19 cellular contexts compared by ENCODE assay signal in genomic region chr12:53892760-53893159, GRCh38. TPM values are rescaled to one million over a fixed set of nuclear protein-coding genes. Genes with fewer than 3 reads are reported as not detected.
DNase-seq lines count a peak whose midpoint lies in the region; ATAC-seq, FAIRE-seq and TF ChIP-seq lines count a peak whose summit lies in the region.
"Had no signal": no experiment of that assay in that cellular context is flagged by ENCODE, and none has a peak within 500 bp of the region (broad histone marks: within the 10 kb centered on the region; RNA-seq: fewer than 3 reads in every experiment).

No MANE protein-coding gene starts in this region.

- BruUV-seq in GM12878 (replicated peaks; lab: Mats Ljungman, UMichigan), result no TSS peak

- no peak for FAIRE-seq in GM12878 (lab: Jason Lieb, UNC)
- FAIRE-seq: D721Med had no signal

- in situ Hi-C loops in GM12878 (cut with MboI), result no loop called here

- TF ChIP-seq CTCF in Loucy (conservative IDR thresholded peaks at IDR 0.05; ENCODE audit: low read length) (no peak), GM12878 (IDR thresholded peaks at IDR 0.05 in 2 of 3, conservative IDR thresholded peaks at IDR 0.05 in 1 of 3; ENCODE audit: control insufficient read depth in 2 of 3, extremely low read depth in 1 of 3, insufficient read depth in 1 of 3, low read depth in 3 of 3, low read length in 3 of 3) (no peak)

- CTCF ChIA-PET in GM12878 (lab: Yijun Ruan, JAX), result no interaction called here

- H3K4me2 ChIP-seq in BLaER1 treated with 17β-estradiol and CSF1 and Interleukin-3, amounts not matched to agents 10 nM and 100 nM, result peak overlapping the region; percentile 0 to 50 (median 39); a peak in 15 of 22 replicates
- H3K4me2 ChIP-seq in Loucy (ENCODE audit: low read depth, low read length, poor library complexity, severe bottlenecking) (peak overlapping the region; percentile 4), GM12878 (ENCODE audit: control insufficient read depth, insufficient read depth) (no peak overlapping the region)
- H3K4me2 ChIP-seq: GM23338 had no signal

- no peak for TF ChIP-seq POLR2A in GM12878 (IDR thresholded peaks at IDR 0.05; ENCODE audit: low read depth, low read length)

- no peak for ATAC-seq in GM12878
- ATAC-seq: GM23338, HCT116 had no signal

- 0 out of 22 replicates have a peak, but pooled peaks cover 0 to 3% (median 0%) of the 10 kb centered on the region in 11 experiments for H3K27me3 ChIP-seq in BLaER1 treated with 17β-estradiol and CSF1 and Interleukin-3, amounts not matched to agents 10 nM and 100 nM
- no peaks in the 10 kb centered on the region for H3K27me3 ChIP-seq in Loucy (ENCODE audit: insufficient read depth, low read length, poor library complexity, severe bottlenecking)
- H3K27me3 ChIP-seq in GM12878 (replicated peaks in 1 of 2; ENCODE audit: control insufficient read depth in 2 of 2, insufficient read depth in 2 of 2, low read length in 1 of 2), result no peaks in the 10 kb centered on the region

- no peaks in the 10 kb centered on the region for H3F3A ChIP-seq in Loucy (ENCODE audit: low read depth)

- no peaks in the 10 kb centered on the region for H3K9me2 ChIP-seq in Loucy (replicated peaks; ENCODE audit: low read depth, low read length)

- TF ChIP-seq RAD21 in GM12878 (IDR thresholded peaks at IDR 0.05; ENCODE audit: insufficient read depth, low read depth, low read length), result no peak

- no peak overlapping the region for H3K9ac ChIP-seq in BLaER1 treated with 17β-estradiol and CSF1 and Interleukin-3, amounts not matched to agents 10 nM and 100 nM
- H3K9ac ChIP-seq in Loucy (ENCODE audit: low read depth, low read length, poor library complexity, severe bottlenecking) (no peak overlapping the region), GM12878 (ENCODE audit: control insufficient read depth, insufficient read depth, low read length) (no peak overlapping the region)

- H3K4me3 ChIP-seq in BLaER1 treated with 17β-estradiol and CSF1 and Interleukin-3, amounts not matched to agents 10 nM and 100 nM, result no peak overlapping the region
- H3K4me3 ChIP-seq in Loucy (ENCODE audit: low read length, poor library complexity, severe bottlenecking) (no peak overlapping the region), GM12878 (no peak overlapping the region)
- H3K4me3 ChIP-seq: GM23338 had no signal

- intact Hi-C loops in GM12878 (cut with micrococcal nuclease; ENCODE audit: unreplicated experiment), result no loop called here

- H3K36me3 ChIP-seq in BLaER1 treated with 17β-estradiol and CSF1 and Interleukin-3, amounts not matched to agents 10 nM and 100 nM, result no peaks in the 10 kb centered on the region
- no peaks in the 10 kb centered on the region for H3K36me3 ChIP-seq in Loucy (ENCODE audit: insufficient read depth, low read length)
- no peaks in the 10 kb centered on the region for H3K36me3 ChIP-seq in GM12878 (ENCODE audit: control insufficient read depth in 2 of 2, insufficient read depth in 2 of 2, low read length in 1 of 2)
- H3K36me3 ChIP-seq: BE2C had no signal

- TF ChIP-seq EP300 in GM12878 (IDR thresholded peaks at IDR 0.05; ENCODE audit: borderline replicate concordance in 1 of 2, control insufficient read depth in 1 of 2, low read depth in 2 of 2, low read length in 2 of 2), result no peak

- POLR2A ChIA-PET in GM12878 (lab: Charles Lee), result no interaction called here

- no peaks in the 10 kb centered on the region for H4K20me1 ChIP-seq in BLaER1 treated with 17β-estradiol and CSF1 and Interleukin-3, amounts not matched to agents 10 nM and 100 nM
- H4K20me1 ChIP-seq in Loucy (ENCODE audit: insufficient read depth, low read length, poor library complexity, severe bottlenecking), result no peaks in the 10 kb centered on the region
- no peaks in the 10 kb centered on the region for H4K20me1 ChIP-seq in GM12878 (ENCODE audit: control insufficient read depth, insufficient read depth)

- no peak overlapping the region for H3K27ac ChIP-seq in BLaER1 treated with 17β-estradiol and CSF1 and Interleukin-3, amounts not matched to agents 10 nM and 100 nM
- H3K27ac ChIP-seq in GM12878 (ENCODE audit: control insufficient read depth, insufficient read depth), result no peak overlapping the region
- H3K27ac ChIP-seq: C4-2B, HL-60 had no signal

- peaks cover 0 to 6% (median 0%) of the 10 kb centered on the region in 11 experiments; a peak in 2 of 22 replicates for H3K9me3 ChIP-seq in BLaER1 treated with 17β-estradiol and CSF1 and Interleukin-3, amounts not matched to agents 10 nM and 100 nM (replicated peaks in 1 of 11)
- H3K9me3 ChIP-seq in Loucy (ENCODE audit: insufficient read depth, low read depth, low read length) (no peaks in the 10 kb centered on the region), GM12878 (replicated peaks; ENCODE audit: control insufficient read depth, insufficient read depth, low read length) (no peaks in the 10 kb centered on the region)
- H3K9me3 ChIP-seq: BE2C, Caco-2 had no signal

- DNase-seq in GM12878 (ENCODE audit: low read depth, low spot score) (no peak), NCI-H345 (lab: John Stamatoyannopoulos, UW) (no peak), NCI-H2171 treated with DMSO at 0.1 percent for 48 hours (lab: John Stamatoyannopoulos, UW) (no peak), anterior cingulate cortex (lab: John Stamatoyannopoulos, UW) (no peak)
- DNase-seq: ACHN; BE2C; Caco-2; CD4-positive, alpha-beta T cell; GDM1; H7; HFFc6 had no signal

- H2AFZ ChIP-seq in Loucy (ENCODE audit: low read length) (no peak overlapping the region), GM12878 (ENCODE audit: control insufficient read depth, low read depth, low read length) (no peak overlapping the region)
- H2AFZ ChIP-seq: GM23338 had no signal

- SMC1A ChIA-PET in GM12878 (lab: Charles Lee; ENCODE audit: uncharacterized antibody, unreplicated experiment), result interaction anchor here (1.0 to 1.1 kb wide), 3 partner anchors 12 to 21 kb away, joined by 3 read pairs; no protein-coding TSS in a partner anchor

- H3K4me1 ChIP-seq in BLaER1 treated with 17β-estradiol and CSF1 and Interleukin-3, amounts not matched to agents 10 nM and 100 nM, result peaks cover 0 to 23% (median 13%) of the 10 kb centered on the region in 10 experiments; a peak in 14 of 20 replicates
- H3K4me1 ChIP-seq in Loucy (ENCODE audit: insufficient read depth, low read length, poor library complexity, severe bottlenecking), result peaks cover 19% of the 10 kb centered on the region
- no peaks in the 10 kb centered on the region for H3K4me1 ChIP-seq in GM12878 (ENCODE audit: control insufficient read depth, insufficient read depth, low read length)
- H3K4me1 ChIP-seq: BE2C, Caco-2 had no signal

- RAD21 ChIA-PET in GM12878 (lab: Charles Lee; ENCODE audit: unreplicated experiment), result no interaction called here

- H3K79me2 ChIP-seq in Loucy (ENCODE audit: insufficient read depth, low read length), result no peaks in the 10 kb centered on the region
- no peaks in the 10 kb centered on the region for H3K79me2 ChIP-seq in GM12878 (ENCODE audit: control insufficient read depth, insufficient read depth, low read length)

TF ChIP-seq in GM12878, 131 proteins besides CTCF, POLR2A, EP300 and RAD21 (continues in another document):
- TF ChIP-seq ZSCAN29 (IDR thresholded peaks at IDR 0.05) (no peak), NFXL1 (IDR thresholded peaks at IDR 0.05; ENCODE audit: borderline replicate concordance) (no peak), MLLT1 (IDR thresholded peaks at IDR 0.05) (no peak), MTA2 (IDR thresholded peaks at IDR 0.05; ENCODE audit: low read depth) (peak; percentile 53)

RNA-seq across cellular contexts. Expression of gene HOXC13, which starts 45.9 kb away (rescaled TPM):
- total RNA-seq in GM12878 (2013; cell fraction: nucleolus; rRNA removed), result not detected in 2 replicates
- not detected in 2 replicates for total RNA-seq in GM12878 (2014; rRNA removed)
- not detected in 2 replicates for total RNA-seq in GM12878 (2014; rRNA removed; fragmentation: Illumina TruSeq; extraction: Trizol)
- not detected in 2 replicates for total RNA-seq in GM12878 (2021)
- not detected for polyA plus RNA-seq in GM12878 (2011; ENCODE audit: low read depth)
- not detected in 2 replicates for polyA plus RNA-seq in GM12878 (2011; rRNA removed)
- not detected in 2 replicates for polyA plus RNA-seq in GM12878 (2011; cell fraction: cytosol; rRNA removed)
- polyA plus RNA-seq in GM12878 (2011; cell fraction: nucleus; rRNA removed), result not detected in 2 replicates
- polyA plus RNA-seq in GM12878 (2012), result not detected in 2 replicates
- polyA plus RNA-seq in GM12878 (2014; fragmentation: Illumina TruSeq; extraction: Trizol), result not detected in 2 replicates
- not detected for polyA plus RNA-seq in GM12878 (2014; fragmentation: Nextera tagmentation; extraction: Ambion mirVana)
- polyA plus RNA-seq in GM12878 (2014; rRNA removed), result not detected in 2 replicates
- not detected for polyA plus RNA-seq in GM12878 (2016; fragmentation: Nextera tagmentation; extraction: Ambion mirVana)
- not detected in 2 replicates for polyA minus RNA-seq in GM12878 (2011; rRNA and poly(A)+ RNA removed)
- not detected in 2 replicates for polyA minus RNA-seq in GM12878 (2011; cell fraction: cytosol; rRNA and poly(A)+ RNA removed)
- polyA minus RNA-seq in GM12878 (2011; cell fraction: nucleus; rRNA and poly(A)+ RNA removed), result not detected in 2 replicates
- total RNA-seq: CD4-positive, alpha-beta T cell; H7; HFFc6 had no signal
- polyA plus RNA-seq: GM23338, IgD-negative memory B cell had no signal
